Comparison of ENCODE assay signal across 8 cellular contexts in the genomic region with DNA sequence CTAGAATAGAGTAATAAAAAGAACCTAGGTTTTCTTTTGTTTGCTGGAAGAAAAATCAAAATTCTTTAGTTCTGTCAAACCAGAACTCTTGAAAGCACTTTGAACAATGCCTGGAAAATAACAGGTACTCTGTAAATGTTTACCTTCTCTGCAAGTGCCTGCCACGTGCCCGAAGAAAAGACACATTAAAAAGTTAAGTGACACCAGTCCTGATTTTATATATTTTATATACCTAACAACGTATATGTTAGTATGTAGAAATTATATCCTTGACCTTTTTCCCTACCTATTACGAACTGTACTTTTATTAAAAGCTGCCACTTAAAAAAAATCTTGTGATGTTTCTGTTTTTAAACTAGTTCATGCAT. TPM values are rescaled to one million over a fixed set of nuclear protein-coding genes. Genes with fewer than 3 reads are reported as not detected.
DNase-seq lines count a peak whose midpoint lies in the region; ATAC-seq lines count a peak whose summit lies in the region.

No MANE protein-coding gene starts in this region.

- peak overlapping the region; percentile 95 for H3K27ac ChIP-seq in iPS-20b (ENCODE audit: low read length)
- H3K27ac ChIP-seq in subcutaneous abdominal adipose tissue (ENCODE audit: low read depth, low read length) = peak overlapping the region; percentile 99

- H3K4me1 Mint-ChIP-seq in activated CD4-positive, alpha-beta T cell treated with anti-CD3 and anti-CD28 coated beads for 36 hours = peaks cover 27% of the 10 kb centered on the region
- peaks cover 28% of the 10 kb centered on the region for H3K4me1 Mint-ChIP-seq in activated CD4-positive, alpha-beta memory T cell treated with anti-CD3 and anti-CD28 coated beads for 36 hours (ENCODE audit: low read depth)

- H3K27me3 Mint-ChIP-seq in activated CD4-positive, alpha-beta T cell treated with anti-CD3 and anti-CD28 coated beads for 36 hours = no peaks in the 10 kb centered on the region
- no peaks in the 10 kb centered on the region for H3K27me3 Mint-ChIP-seq in activated CD4-positive, alpha-beta memory T cell treated with anti-CD3 and anti-CD28 coated beads for 36 hours

- H3K27me3 ChIP-seq in iPS-20b (ENCODE audit: insufficient read depth, low read length) (no peaks in the 10 kb centered on the region), subcutaneous abdominal adipose tissue (ENCODE audit: control insufficient read depth in 5 of 5, insufficient read depth in 4 of 5, low read length in 5 of 5) (no peaks in the 10 kb centered on the region)

- H3K4me3 ChIP-seq in iPS-20b (ENCODE audit: low read length) = peak overlapping the region; percentile 94
- peak overlapping the region; percentile 87 to 100 (median 97) for H3K4me3 ChIP-seq in subcutaneous abdominal adipose tissue (ENCODE audit: low read depth in 1 of 5, low read length in 5 of 5)

- CTCF ChIA-PET in activated CD4-positive, alpha-beta T cell treated with anti-CD3 and anti-CD28 coated beads for 36 hours (lab: Charles Lee) = interaction anchor here (3.1 kb wide), 1 partner anchor 21 kb away, joined by 44 read pairs; the partner anchor contains the start of gene TMEM19
- CTCF ChIA-PET in activated CD4-positive, alpha-beta memory T cell treated with anti-CD3 and anti-CD28 coated beads for 36 hours (lab: Charles Lee) = interaction anchor here (1.2 to 3.2 kb wide), 3 partner anchors 20 to 90 kb away, joined by 5 to 37 read pairs (median 18); partner anchors contain the start of genes RAB21 and TMEM19

- H3K4me1 ChIP-seq in iPS-20b (ENCODE audit: insufficient read depth, low read length) (no peaks in the 10 kb centered on the region; the same call in 1 of the 2 replicates), subcutaneous abdominal adipose tissue (ENCODE audit: control insufficient read depth in 5 of 5, insufficient read depth in 5 of 5, low read length in 5 of 5) (peaks cover 2 to 27% (median 26%) of the 10 kb centered on the region in 5 donors)

- no peak for ATAC-seq in activated CD4-positive, alpha-beta T cell treated with anti-CD3 and anti-CD28 coated beads for 36 hours

- intact Hi-C loops in activated CD4-positive, alpha-beta T cell treated with anti-CD3 and anti-CD28 coated beads for 36 hours (cut with DNase I, micrococcal nuclease) = no loop called here
- intact Hi-C loops in activated CD4-positive, alpha-beta memory T cell treated with anti-CD3 and anti-CD28 coated beads for 36 hours (cut with micrococcal nuclease) = loop anchor here (2.0 to 10.0 kb wide), 3 partner anchors 82 to 1422 kb away; partner anchors contain the start of genes CNOT2 and TPH2
- intact Hi-C loops in posterior cingulate gyrus (cut with DNase I) = no loop called here

- H3K4me3 Mint-ChIP-seq in activated CD4-positive, alpha-beta T cell treated with anti-CD3 and anti-CD28 coated beads for 36 hours = peak overlapping the region; percentile 98
- H3K4me3 Mint-ChIP-seq in activated CD4-positive, alpha-beta memory T cell treated with anti-CD3 and anti-CD28 coated beads for 36 hours = peak overlapping the region; percentile 97

- H3K36me3 ChIP-seq in iPS-20b (ENCODE audit: insufficient read depth, low read depth, low read length) = no peaks in the 10 kb centered on the region
- peaks cover 0 to under 1% (median 0%) of the 10 kb centered on the region in 5 donors for H3K36me3 ChIP-seq in subcutaneous abdominal adipose tissue (ENCODE audit: control insufficient read depth in 5 of 5, insufficient read depth in 5 of 5, low read length in 5 of 5)

- H3K27ac Mint-ChIP-seq in activated CD4-positive, alpha-beta T cell treated with anti-CD3 and anti-CD28 coated beads for 36 hours = peak overlapping the region; percentile 99
- H3K27ac Mint-ChIP-seq in activated CD4-positive, alpha-beta memory T cell treated with anti-CD3 and anti-CD28 coated beads for 36 hours = peak overlapping the region; percentile 100

- H3K9me3 ChIP-seq in iPS-20b (ENCODE audit: insufficient read depth, low read depth, low read length) (no peaks in the 10 kb centered on the region), subcutaneous abdominal adipose tissue (ENCODE audit: control insufficient read depth in 5 of 5, low read length in 5 of 5) (no peaks in the 10 kb centered on the region)

- no peak for DNase-seq in activated CD4-positive, alpha-beta T cell treated with anti-CD3 and anti-CD28 coated beads for 36 hours
- no peak for DNase-seq in activated CD4-positive, alpha-beta T cell treated with anti-CD3 and anti-CD28 coated beads for 4 hours
- DNase-seq in activated CD4-positive, alpha-beta memory T cell treated with anti-CD3 and anti-CD28 coated beads for 36 hours = no peak
- DNase-seq in posterior cingulate gyrus (no peak), GM19240 (ENCODE audit: insufficient read length, low spot score) (no peak), AG20443 (ENCODE audit: low spot score) (no peak)

- peak overlapping the region; percentile 98 for H3K9ac ChIP-seq in iPS-20b (ENCODE audit: low read depth, low read length)
- H3K9ac ChIP-seq in subcutaneous abdominal adipose tissue (ENCODE audit: low read length in 5 of 5) = peak overlapping the region in 4 of 5 donors; percentile 95 to 100 (median 98)

- H3K9me3 Mint-ChIP-seq in activated CD4-positive, alpha-beta T cell treated with anti-CD3 and anti-CD28 coated beads for 36 hours (ENCODE audit: low read depth) = peaks cover 6% of the 10 kb centered on the region
- H3K9me3 Mint-ChIP-seq in activated CD4-positive, alpha-beta memory T cell treated with anti-CD3 and anti-CD28 coated beads for 36 hours = no peaks in the 10 kb centered on the region

- POLR2A ChIA-PET in activated CD4-positive, alpha-beta T cell treated with anti-CD3 and anti-CD28 coated beads for 36 hours (lab: Charles Lee) = interaction anchor here (0.6 to 3.4 kb wide), 2 partner anchors 21 to 177 kb away, joined by 4 to 55 read pairs; partner anchors contain the start of gene TMEM19
- POLR2A ChIA-PET in activated CD4-positive, alpha-beta memory T cell treated with anti-CD3 and anti-CD28 coated beads for 36 hours (lab: Charles Lee) = interaction anchor here (0.6 to 5.9 kb wide), 3 partner anchors 11 to 129 kb away, joined by 3 to 132 read pairs (median 12); partner anchors contain the start of gene TMEM19

- H3K36me3 Mint-ChIP-seq in activated CD4-positive, alpha-beta T cell treated with anti-CD3 and anti-CD28 coated beads for 36 hours (ENCODE audit: low read depth) = peaks cover 51% of the 10 kb centered on the region
- H3K36me3 Mint-ChIP-seq in activated CD4-positive, alpha-beta memory T cell treated with anti-CD3 and anti-CD28 coated beads for 36 hours = peaks cover 35% of the 10 kb centered on the region

RNA-seq across cellular contexts. Expression of gene THAP2, which starts 1.0 kb away (rescaled TPM):
- 10 to 100 TPM in 1 of 2 experiments, 1 to 10 TPM in 1; 8.7 to 11.8 TPM for total RNA-seq in activated CD4-positive, alpha-beta T cell treated with anti-CD3 and anti-CD28 coated beads for 36 hours
- total RNA-seq in activated CD4-positive, alpha-beta memory T cell treated with anti-CD3 and anti-CD28 coated beads for 36 hours = 1 to 10 TPM; 9.4 to 9.5 TPM

RNA-seq across cellular contexts. Expression of gene ZFC3H1, which starts 1.4 kb away (rescaled TPM):
- total RNA-seq in activated CD4-positive, alpha-beta T cell treated with anti-CD3 and anti-CD28 coated beads for 36 hours = 10 to 100 TPM; 57.1 to 71.5 TPM
- 10 to 100 TPM; 55.9 to 64.9 TPM for total RNA-seq in activated CD4-positive, alpha-beta memory T cell treated with anti-CD3 and anti-CD28 coated beads for 36 hours

RNA-seq across cellular contexts. Expression of gene TMEM19, which starts 20.8 kb away (rescaled TPM):
- total RNA-seq in activated CD4-positive, alpha-beta T cell treated with anti-CD3 and anti-CD28 coated beads for 36 hours = 10 to 100 TPM in 1 of 2 experiments, 1 to 10 TPM in 1; 6.1 to 12.9 TPM
- total RNA-seq in activated CD4-positive, alpha-beta memory T cell treated with anti-CD3 and anti-CD28 coated beads for 36 hours = 10 to 100 TPM; 10.8 to 11.7 TPM
